In genomic region chr11:842370-843002, GRCh38 we compare ENCODE assay signal across 8 cellular contexts. TPM values are rescaled to one million over a fixed set of nuclear protein-coding genes. Genes with fewer than 3 reads are reported as not detected.
DNase-seq lines count a peak whose midpoint lies in the region; ATAC-seq, FAIRE-seq and TF ChIP-seq lines count a peak whose summit lies in the region.

POLR2L (minus strand) TSS chr11:842529; CDS start chr11:842508, 21 bp downstream.
TSPAN4 (plus strand) TSS chr11:842852; CDS start chr11:850305, 7,453 bp downstream.

- peaks cover 17% of the 10 kb centered on the region; the same call in 1 of the 2 replicates for H4K20me1 ChIP-seq in HepG2 (ENCODE audit: insufficient read depth, low read length)

- peak; percentile 69 for TF ChIP-seq RAD21 in HepG2 (CRISPR knock-in tag; IDR thresholded peaks at IDR 0.05)

- ATAC-seq in HG03139 (IDR thresholded peaks at IDR 0.05; ENCODE audit: unreplicated experiment): peak; percentile 48
- ATAC-seq in HepG2: peak; percentile 13

- peaks cover 65% of the 10 kb centered on the region for H3K4me1 ChIP-seq in HepG2 (ENCODE audit: insufficient read depth, low read length)

- H3K4me3 ChIP-seq in HepG2 (replicated peaks in 1 of 3; ENCODE audit: insufficient read depth in 1 of 3, low read depth in 2 of 3, low read length in 3 of 3): peak within 1 kb of the TSS; percentile 97 to 100 (median 98)

- FAIRE-seq in HepG2 (lab: Jason Lieb, UNC): no peak

- no TSS peak for BruUV-seq in HepG2 (replicated peaks; lab: Mats Ljungman, UMichigan)

- in situ Hi-C loops in GM18951 (cut with MboI; ENCODE audit: low sequenced_read_pairs, unreplicated experiment) (no loop called here), HepG2 (cut with HindIII; ENCODE audit: extremely low pct_ligation_motif_present, low pct_unique_long_range_greater_than_20kb) (no loop called here)

- no peaks in the 10 kb centered on the region for H3K27me3 ChIP-seq in HepG2 (ENCODE audit: control insufficient read depth in 1 of 2, insufficient read depth in 2 of 2, low read length in 2 of 2)

- no peak within 1 kb of the TSS for H2AFZ ChIP-seq in HepG2 (ENCODE audit: low read length)

- peak within 1 kb of the TSS; percentile 83 for H3K27ac ChIP-seq in HepG2 (ENCODE audit: extremely low read length, insufficient read depth, low read length)

- peaks cover 5 to 27% of the 10 kb centered on the region in 2 experiments for H3K36me3 ChIP-seq in HepG2 (replicated peaks in 1 of 2; ENCODE audit: control insufficient read depth in 1 of 2, insufficient read depth in 2 of 2, low read length in 2 of 2)

- CTCF ChIA-PET in HepG2 (lab: Yijun Ruan, JAX; ENCODE audit: low intra/inter-chr PET ratio, low total read pairs): no interaction called here

- TF ChIP-seq POLR2A in GM18951 (IDR thresholded peaks at IDR 0.05; ENCODE audit: extremely low read depth, insufficient read depth, insufficient read length) (peak; percentile 99), HepG2 (IDR thresholded peaks at IDR 0.05; ENCODE audit: insufficient read depth in 1 of 2, low read depth in 2 of 2, low read length in 2 of 2) (peak in 1 of 2 experiments; percentile 96; a peak in 2 of 4 replicates)

- intact Hi-C loops in HepG2 (cut with micrococcal nuclease; ENCODE audit: unreplicated experiment): loop anchor here (5.0 kb wide), 1 partner anchor 35 kb away; the partner anchor contains the start of genes PIDD1 and RPLP2

- no peaks in the 10 kb centered on the region for H3K9me3 ChIP-seq in HepG2 (ENCODE audit: low read length)

- peak within 1 kb of the TSS; percentile 85 for H3K4me2 ChIP-seq in HepG2 (ENCODE audit: low read depth, low read length)

- TF ChIP-seq EP300 in HepG2 (IDR thresholded peaks at IDR 0.05; ENCODE audit: low read depth in 2 of 2, low read length in 2 of 2) (no peak), HepG2 (CRISPR knock-in tag; IDR thresholded peaks at IDR 0.05; ENCODE audit: borderline replicate concordance) (no peak)

- POLR2A ChIA-PET in HepG2 (lab: Yijun Ruan, JAX): interaction anchor here (0.7 to 11.1 kb wide), 7 partner anchors 13 to 136 kb away, joined by 3 to 141 read pairs (median 7); partner anchors contain the start of genes CD151, CRACR2B, PNPLA2 and RPLP2

- TF ChIP-seq CTCF in AG09319 (IDR thresholded peaks at IDR 0.05; ENCODE audit: low read depth, low read length): no peak
- TF ChIP-seq CTCF in HepG2 (CRISPR knock-in tag; IDR thresholded peaks at IDR 0.05): no peak; the same call in 1 of the 2 replicates

- 0% methylated on average over 3 of the region's 87 CpGs for WGBS in HepG2 (ENCODE audit: low lambda C conversion rate)

- H3K9ac ChIP-seq in HepG2 (ENCODE audit: insufficient read depth, low read depth, low read length): peak within 1 kb of the TSS; percentile 92

- H3K79me2 ChIP-seq in HepG2 (ENCODE audit: insufficient read depth, low read length): peaks cover 27% of the 10 kb centered on the region

- DNase-seq in AG09319 (ENCODE audit: extremely low read depth, low read depth) (peak; percentile 74), NCI-H510A (lab: John Stamatoyannopoulos, UW) (peak; percentile 73), dermis blood vessel endothelial cell (peak; percentile 96), HepG2 (ENCODE audit: low spot score) (peak; percentile 78)
- DNase-seq in activated CD4-positive, alpha-beta T cell treated with anti-CD3 and anti-CD28 coated beads, Interleukin-2, amount 50 U/mL, for 4 hours: peak; percentile 83 to 84
- DNase-seq in stimulated activated CD4-positive, alpha-beta T cell treated with anti-CD3 and anti-CD28 coated beads, Interleukin-2, amount 100 ng/mL, for 48 hours: peak; percentile 83 to 88

TF ChIP-seq in HepG2, 621 proteins besides CTCF, POLR2A, EP300 and RAD21 (continues in another document):
- no peak for TF ChIP-seq ZHX1 (CRISPR knock-in tag; IDR thresholded peaks at IDR 0.05; ENCODE audit: low read depth)
- TF ChIP-seq FOXO4 (CRISPR knock-in tag; conservative IDR thresholded peaks at IDR 0.05): no peak
- no peak for TF ChIP-seq CHD4 (IDR thresholded peaks at IDR 0.05; ENCODE audit: borderline replicate concordance, low read length)
- TF ChIP-seq SMYD3 (CRISPR knock-in tag; IDR thresholded peaks at IDR 0.05): 0 out of 2 replicates have a peak, but pooled peaks have one; percentile 36

RNA-seq across cellular contexts. Expression of gene POLR2L, which starts in this region (rescaled TPM):
- total RNA-seq in dermis blood vessel endothelial cell (81.9 and 193 TPM in 2 replicates), HepG2 (2016; rRNA removed; fragmentation: Illumina TruSeq; extraction: Trizol) (114 and 146 TPM in 2 replicates)
- total RNA-seq in HepG2 (2016; cell fraction: cytosol; rRNA removed; fragmentation: Illumina TruSeq; extraction: Trizol; ENCODE audit: low read depth): 37.0 and 48.5 TPM in 2 replicates
- total RNA-seq in HepG2 (2016; cell fraction: insoluble cytoplasmic fraction; rRNA removed; fragmentation: Illumina TruSeq; extraction: Trizol): 113 and 136 TPM in 2 replicates
- total RNA-seq in HepG2 (2016; cell fraction: membrane; rRNA removed; fragmentation: Illumina TruSeq; extraction: Trizol): 68.6 and 79.8 TPM in 2 replicates
- 34.9 and 39.5 TPM in 2 replicates for total RNA-seq in HepG2 (2016; cell fraction: nucleus; rRNA removed; fragmentation: Illumina TruSeq; extraction: Trizol)
- 104 and 115 TPM in 2 replicates for polyA plus RNA-seq in HepG2 (2011; rRNA removed)
- 35.1 and 78.0 TPM in 2 replicates for polyA plus RNA-seq in HepG2 (2011; cell fraction: cytosol; rRNA removed)
- 44.7 and 47.4 TPM in 2 replicates for polyA plus RNA-seq in HepG2 (2011; cell fraction: nucleus; rRNA removed)
- 57.4 and 93.8 TPM in 2 replicates for polyA plus RNA-seq in HepG2 (2012)
- 58.6 and 89.5 TPM in 2 replicates for polyA plus RNA-seq in HepG2 (2016; cell fraction: cytosol; fragmentation: Illumina TruSeq; extraction: Trizol; ENCODE audit: low read depth)
- polyA plus RNA-seq in HepG2 (2016; cell fraction: insoluble cytoplasmic fraction; fragmentation: Illumina TruSeq; extraction: Trizol; ENCODE audit: low read depth): 221 and 225 TPM in 2 replicates
- 90.2 and 102 TPM in 2 replicates for polyA plus RNA-seq in HepG2 (2016; cell fraction: membrane; fragmentation: Illumina TruSeq; extraction: Trizol; ENCODE audit: low read depth)
- 84.0 and 90.2 TPM in 2 replicates for polyA plus RNA-seq in HepG2 (2016; cell fraction: nucleus; fragmentation: Illumina TruSeq; extraction: Trizol; ENCODE audit: insufficient read depth, low read depth)
- 129 and 143 TPM in 2 replicates for polyA minus RNA-seq in HepG2 (2011; rRNA and poly(A)+ RNA removed; ENCODE audit: low replicate concordance)
- 35.6 and 37.0 TPM in 2 replicates for polyA minus RNA-seq in HepG2 (2011; cell fraction: cytosol; rRNA and poly(A)+ RNA removed)
- polyA minus RNA-seq in HepG2 (2011; cell fraction: nucleus; rRNA and poly(A)+ RNA removed): 27.3 and 33.1 TPM in 2 replicates

RNA-seq across cellular contexts. Expression of gene TSPAN4, which starts in this region (rescaled TPM):
- total RNA-seq in dermis blood vessel endothelial cell (167 and 179 TPM in 2 replicates), HepG2 (2016; rRNA removed; fragmentation: Illumina TruSeq; extraction: Trizol) (13.2 and 31.7 TPM in 2 replicates)
- total RNA-seq in HepG2 (2016; cell fraction: cytosol; rRNA removed; fragmentation: Illumina TruSeq; extraction: Trizol; ENCODE audit: low read depth): 8.9 and 10.0 TPM in 2 replicates
- 12.0 and 31.8 TPM in 2 replicates for total RNA-seq in HepG2 (2016; cell fraction: insoluble cytoplasmic fraction; rRNA removed; fragmentation: Illumina TruSeq; extraction: Trizol)
- total RNA-seq in HepG2 (2016; cell fraction: membrane; rRNA removed; fragmentation: Illumina TruSeq; extraction: Trizol): 11.0 and 13.5 TPM in 2 replicates
- total RNA-seq in HepG2 (2016; cell fraction: nucleus; rRNA removed; fragmentation: Illumina TruSeq; extraction: Trizol): 26.1 and 32.6 TPM in 2 replicates
- polyA plus RNA-seq in HepG2 (2011; rRNA removed): 68.3 and 88.5 TPM in 2 replicates
- 60.2 and 113 TPM in 2 replicates for polyA plus RNA-seq in HepG2 (2011; cell fraction: cytosol; rRNA removed)
- polyA plus RNA-seq in HepG2 (2011; cell fraction: nucleus; rRNA removed): 232 and 327 TPM in 2 replicates
- polyA plus RNA-seq in HepG2 (2012): 22.7 and 28.5 TPM in 2 replicates
- polyA plus RNA-seq in HepG2 (2016; cell fraction: cytosol; fragmentation: Illumina TruSeq; extraction: Trizol; ENCODE audit: low read depth): 10.4 TPM in 2 replicates
- polyA plus RNA-seq in HepG2 (2016; cell fraction: insoluble cytoplasmic fraction; fragmentation: Illumina TruSeq; extraction: Trizol; ENCODE audit: low read depth): 11.8 and 12.7 TPM in 2 replicates
- polyA plus RNA-seq in HepG2 (2016; cell fraction: membrane; fragmentation: Illumina TruSeq; extraction: Trizol; ENCODE audit: low read depth): 8.5 and 12.0 TPM in 2 replicates
- 59.4 and 62.8 TPM in 2 replicates for polyA plus RNA-seq in HepG2 (2016; cell fraction: nucleus; fragmentation: Illumina TruSeq; extraction: Trizol; ENCODE audit: insufficient read depth, low read depth)
- polyA minus RNA-seq in HepG2 (2011; rRNA and poly(A)+ RNA removed; ENCODE audit: low replicate concordance): 59.6 and 124 TPM in 2 replicates
- polyA minus RNA-seq in HepG2 (2011; cell fraction: cytosol; rRNA and poly(A)+ RNA removed): 24.9 and 25.9 TPM in 2 replicates
- 16.4 and 16.9 TPM in 2 replicates for polyA minus RNA-seq in HepG2 (2011; cell fraction: nucleus; rRNA and poly(A)+ RNA removed)

Comparison
In these comparisons a context has a peak if more than half of its experiments do, and no peak if none do; other contexts are left out.
1. Peak in every context shown above with its lines: DNase-seq, ATAC-seq, H3K4me3 ChIP-seq and H3K27ac ChIP-seq.